Comparison of ENCODE assay signal across 23 cellular contexts in genomic region chr9:99008187-99008586, GRCh38.
"Had no signal": no experiment of that assay in that cellular context is flagged by ENCODE, and none has a peak within 500 bp of the region (broad histone marks: within the 10 kb centered on the region; RNA-seq: fewer than 3 reads in every experiment).

No MANE protein-coding gene starts in this region.

- FAIRE-seq: HepG2 had no signal

- H3K4me3 ChIP-seq: MG63, SJCRH30 had no signal

- H3K27ac ChIP-seq: KMS-11, RWPE1, SJCRH30 had no signal

- H3K4me1 ChIP-seq: SJCRH30 had no signal

- DNase-seq: IMR-90, Kasumi-1, MG63, NCI-H1092, NCI-H1105 treated with DMSO at 0.1 percent for 48 hours, NCI-H1417 treated with DMSO at 0.1 percent for 48 hours, NCI-H146, NCI-H1694 treated with DMSO at 0.1 percent for 48 hours, NCI-H1930, NCI-H2081, NCI-H2107, NCI-H2227 treated with DMSO at 0.1 percent for 48 hours, NCI-H524 treated with DMSO at 0.1 percent for 48 hours, NCI-H69, NCI-H774, PC-3, SHP77 treated with DMSO at 0.1 percent for 48 hours, SJCRH30 had no signal

- ATAC-seq: HepG2, Panc1, PC-3, SK-N-SH treated with all-trans-retinoic acid at 6 μM for 48 hours had no signal

- H3K36me3 ChIP-seq: MG63, SJCRH30 had no signal

- H3K27me3 ChIP-seq: MG63, SJCRH30 had no signal
